Comparison of ENCODE assay signal across 17 cellular contexts in genomic region chr11:35011389-35011788, GRCh38.
DNase-seq lines count a peak whose midpoint lies in the region; ATAC-seq and TF ChIP-seq lines count a peak whose summit lies in the region.
"Had no signal": no experiment of that assay in that cellular context is flagged by ENCODE, and none has a peak within 500 bp of the region (broad histone marks: within the 10 kb centered on the region; RNA-seq: fewer than 3 reads in every experiment).

No MANE protein-coding gene starts in this region.

- H2AFZ ChIP-seq in osteoblast (ENCODE audit: low read length) = no peak overlapping the region
- H2AFZ ChIP-seq: GM23338 had no signal

- H3K4me1 Mint-ChIP-seq in Calu3 (ENCODE audit: low read depth, unreplicated experiment) = peaks cover 92% of the 10 kb centered on the region
- H3K4me1 Mint-ChIP-seq in naive thymus-derived CD4-positive, alpha-beta T cell = peaks cover 21 to 50% (median 34%) of the 10 kb centered on the region in 7 donors

- H3K79me2 ChIP-seq in osteoblast (ENCODE audit: insufficient read depth, low read length) = no peaks in the 10 kb centered on the region

- no peak overlapping the region for H3K4me3 Mint-ChIP-seq in Calu3 (ENCODE audit: low read depth, unreplicated experiment)
- no peak overlapping the region for H3K4me3 Mint-ChIP-seq in naive thymus-derived CD4-positive, alpha-beta T cell
- H3K4me3 Mint-ChIP-seq: GM23338; naive thymus-derived CD8-positive, alpha-beta T cell had no signal

- no peaks in the 10 kb centered on the region for H4K20me1 ChIP-seq in osteoblast (ENCODE audit: insufficient read depth, low read length)

- H3K4me3 ChIP-seq in epithelial cell of esophagus (ENCODE audit: low read length) = no peak overlapping the region
- no peak overlapping the region for H3K4me3 ChIP-seq in osteoblast (ENCODE audit: insufficient read depth, low read length)
- H3K4me3 ChIP-seq in naive thymus-derived CD4-positive, alpha-beta T cell (ENCODE audit: low read length) = no peak overlapping the region
- H3K4me3 ChIP-seq: GM23338, lung, SJSA1 had no signal

- no peaks in the 10 kb centered on the region for H3K36me3 ChIP-seq in osteoblast (ENCODE audit: insufficient read depth, low read length)
- H3K36me3 ChIP-seq in naive thymus-derived CD4-positive, alpha-beta T cell (ENCODE audit: control insufficient read depth in 2 of 3, insufficient read depth in 3 of 3, low read length in 3 of 3) = no peaks in the 10 kb centered on the region
- H3K36me3 ChIP-seq: SJSA1 had no signal

- CTCF ChIA-PET in Calu3 (lab: Charles Lee) = interaction anchor here (1.0 kb wide), 1 partner anchor 9 kb away, joined by 5 read pairs; no protein-coding TSS in a partner anchor
- CTCF ChIA-PET in GM10248 (lab: Yijun Ruan, JAX) = interaction anchor here (0.8 to 0.9 kb wide), 3 partner anchors 19 to 28 kb away, joined by 3 to 4 read pairs (median 3); no protein-coding TSS in a partner anchor
- CTCF ChIA-PET in naive thymus-derived CD4-positive, alpha-beta T cell (lab: Charles Lee) = no interaction called here

- DNase-seq in Calu3 = no peak
- DNase-seq in LHCN-M2 (ENCODE audit: low read depth) = peak; percentile 51
- DNase-seq in epithelial cell of esophagus (ENCODE audit: low read depth) = peak; percentile 56
- no peak for DNase-seq in osteoblast (ENCODE audit: insufficient read length, low spot score, missing footprints)
- no peak for DNase-seq in GM10248 (ENCODE audit: extremely low spot score)
- DNase-seq in naive thymus-derived CD4-positive, alpha-beta T cell = no peak
- DNase-seq in pons (ENCODE audit: low spot score) = no peak
- DNase-seq: C1 segment of cervical spinal cord; DMS53; naive thymus-derived CD8-positive, alpha-beta T cell; NCI-H187 treated with DMSO at 0.1 percent for 48 hours; NCI-H510A; small intestine; stimulated activated CD4-positive, alpha-beta T cell treated with anti-CD3 and anti-CD28 coated beads, Interleukin-4, amount 100 ng/mL, for 24 hours had no signal

- no peaks in the 10 kb centered on the region for H3K9me3 ChIP-seq in osteoblast (ENCODE audit: low read depth, low read length)
- no peaks in the 10 kb centered on the region for H3K9me3 ChIP-seq in naive thymus-derived CD4-positive, alpha-beta T cell (ENCODE audit: control insufficient read depth in 2 of 3, low read length in 3 of 3)
- H3K9me3 ChIP-seq: SJSA1 had no signal

- H3K9me3 Mint-ChIP-seq in Calu3 (ENCODE audit: low read depth, unreplicated experiment) = no peaks in the 10 kb centered on the region
- H3K9me3 Mint-ChIP-seq in naive thymus-derived CD4-positive, alpha-beta T cell = no peaks in the 10 kb centered on the region
- H3K9me3 Mint-ChIP-seq: GM23338; naive thymus-derived CD8-positive, alpha-beta T cell had no signal

- H3K4me2 ChIP-seq in osteoblast (ENCODE audit: insufficient read depth, low read length) = peak overlapping the region; percentile 17
- H3K4me2 ChIP-seq: GM23338 had no signal

- no peaks in the 10 kb centered on the region for H3K27me3 ChIP-seq in osteoblast (ENCODE audit: insufficient read depth, low read length)
- H3K27me3 ChIP-seq in naive thymus-derived CD4-positive, alpha-beta T cell (ENCODE audit: control insufficient read depth in 2 of 2, insufficient read depth in 2 of 2, low read length in 2 of 2) = no peaks in the 10 kb centered on the region
- H3K27me3 ChIP-seq: SJSA1 had no signal

- BruUV-seq in Calu3 (replicated peaks; lab: Mats Ljungman, UMichigan) = no TSS peak

- H3K27ac Mint-ChIP-seq in Calu3 (ENCODE audit: unreplicated experiment) = peak overlapping the region; percentile 93
- H3K27ac Mint-ChIP-seq in naive thymus-derived CD4-positive, alpha-beta T cell = peak overlapping the region in 2 of 9 donors; percentile 9 to 21
- H3K27ac Mint-ChIP-seq: GM23338 had no signal

- intact Hi-C loops in Calu3 (cut with micrococcal nuclease; ENCODE audit: unreplicated experiment) = no loop called here
- intact Hi-C loops in naive thymus-derived CD4-positive, alpha-beta T cell (cut with micrococcal nuclease) = loop anchor here in 1 of 2 donors (5.0 kb wide), 1 partner anchor 331 kb away; no protein-coding TSS in a partner anchor

- H3K36me3 Mint-ChIP-seq in Calu3 (ENCODE audit: insufficient read depth, unreplicated experiment) = peaks cover 13% of the 10 kb centered on the region
- H3K36me3 Mint-ChIP-seq in naive thymus-derived CD4-positive, alpha-beta T cell = peaks cover 0 to 5% (median 0%) of the 10 kb centered on the region in 5 donors
- H3K36me3 Mint-ChIP-seq: naive thymus-derived CD8-positive, alpha-beta T cell had no signal

- POLR2A ChIA-PET in GM10248 (lab: Yijun Ruan, JAX) = no interaction called here
- POLR2A ChIA-PET in naive thymus-derived CD4-positive, alpha-beta T cell (lab: Charles Lee) = interaction anchor here (0.8 kb wide), 1 partner anchor 128 kb away, joined by 3 read pairs; the partner anchor contains the start of gene CD44

- TF ChIP-seq CTCF in Calu3 (IDR thresholded peaks at IDR 0.05; ENCODE audit: unreplicated experiment) (no peak), epithelial cell of esophagus (IDR thresholded peaks at IDR 0.05; ENCODE audit: insufficient read depth, low read depth, low read length, missing control alignments) (no peak), osteoblast (IDR thresholded peaks at IDR 0.05; ENCODE audit: extremely low read depth, low read depth, low read length) (no peak), GM10248 (IDR thresholded peaks at IDR 0.05; ENCODE audit: control extremely low read depth, extremely low read depth, low read depth, missing control alignments) (no peak)

- peaks cover 30% of the 10 kb centered on the region for H3K4me1 ChIP-seq in osteoblast (ENCODE audit: insufficient read depth, low read length)
- peaks cover 25 to 28% of the 10 kb centered on the region in 2 donors for H3K4me1 ChIP-seq in naive thymus-derived CD4-positive, alpha-beta T cell (ENCODE audit: control insufficient read depth in 2 of 2, insufficient read depth in 2 of 2, low read length in 2 of 2)

- peak overlapping the region; percentile 24 for H3K27ac ChIP-seq in osteoblast (ENCODE audit: low read depth, low read length)
- H3K27ac ChIP-seq in naive thymus-derived CD4-positive, alpha-beta T cell (ENCODE audit: low read depth, low read length) = no peak overlapping the region
- H3K27ac ChIP-seq: SJSA1 had no signal

- no peaks in the 10 kb centered on the region for H3K27me3 Mint-ChIP-seq in Calu3 (ENCODE audit: unreplicated experiment)
- peaks cover 0 to 41% (median 0%) of the 10 kb centered on the region in 5 donors for H3K27me3 Mint-ChIP-seq in naive thymus-derived CD4-positive, alpha-beta T cell
- H3K27me3 Mint-ChIP-seq: naive thymus-derived CD8-positive, alpha-beta T cell had no signal

- no peak for ATAC-seq in naive thymus-derived CD4-positive, alpha-beta T cell

Comparison
In these comparisons a context has a peak if more than half of its experiments do, and no peak if none do; other contexts are left out.
1. DNase-seq: peak in LHCN-M2 (single experiment) and epithelial cell of esophagus (single experiment); none in Calu3 (single experiment), osteoblast (single experiment), GM10248 (single experiment), naive thymus-derived CD4-positive, alpha-beta T cell (0 of 9) and pons (single experiment).